11 cellular contexts compared by ENCODE assay signal in genomic region chr3:16550305-16550675, GRCh38. TPM values are rescaled to one million over a fixed set of nuclear protein-coding genes. Genes with fewer than 3 reads are reported as not detected.
DNase-seq lines count a peak whose midpoint lies in the region; ATAC-seq and TF ChIP-seq lines count a peak whose summit lies in the region.
"Had no signal": no experiment of that assay in that cellular context is flagged by ENCODE, and none has a peak within 500 bp of the region (broad histone marks: within the 10 kb centered on the region; RNA-seq: fewer than 3 reads in every experiment).

No MANE protein-coding gene starts in this region.

- no peaks in the 10 kb centered on the region for H3K9me3 Mint-ChIP-seq in activated T-helper 17 cell treated with anti-CD3 and anti-CD28 coated beads, Interleukin-2, amount 50 U/mL, for 72 hours
- H3K9me3 Mint-ChIP-seq: activated naive CD4-positive, alpha-beta T cell treated with anti-CD3 and anti-CD28 coated beads, Interleukin-2, amount 50 U/mL, for 24 hours had no signal

- H3K4me3 ChIP-seq in liver (ENCODE audit: low read depth in 1 of 3, low read length in 3 of 3) (peak overlapping the region; percentile 16 to 28 (median 25)), WERI-Rb-1 (ENCODE audit: low read depth, low read length) (no peak overlapping the region), ascending aorta (peak overlapping the region in 1 of 2 donors; percentile 40)
- H3K4me3 ChIP-seq: SJCRH30 had no signal

- DNase-seq in KG1 (lab: John Stamatoyannopoulos, UW) (no peak), WERI-Rb-1 (no peak), ascending aorta (ENCODE audit: low spot score in 2 of 2) (no peak)

- peaks cover 7% of the 10 kb centered on the region for H3K27me3 Mint-ChIP-seq in activated T-helper 17 cell treated with anti-CD3 and anti-CD28 coated beads, Interleukin-2, amount 50 U/mL, for 72 hours

- ATAC-seq in GM18498 (IDR thresholded peaks at IDR 0.05; ENCODE audit: unreplicated experiment) (peak; percentile 37), HG02678 (IDR thresholded peaks at IDR 0.05; ENCODE audit: unreplicated experiment) (peak; percentile 24), HG02970 (IDR thresholded peaks at IDR 0.05; ENCODE audit: low FRiP score, unreplicated experiment) (no peak)
- no peak for ATAC-seq in activated T-helper 17 cell treated with anti-CD3 and anti-CD28 coated beads, Interleukin-2, amount 50 U/mL, for 72 hours (replicated peaks)

- no peaks in the 10 kb centered on the region for H3K36me3 Mint-ChIP-seq in activated T-helper 17 cell treated with anti-CD3 and anti-CD28 coated beads, Interleukin-2, amount 50 U/mL, for 72 hours (ENCODE audit: low read depth)
- H3K36me3 Mint-ChIP-seq: activated naive CD4-positive, alpha-beta T cell treated with anti-CD3 and anti-CD28 coated beads, Interleukin-2, amount 50 U/mL, for 24 hours had no signal

- intact Hi-C loops in ascending aorta (cut with DNase I), result loop anchor here (1.0 to 2.0 kb wide), 2 partner anchors 35 to 260 kb away; no protein-coding TSS in a partner anchor

- 23% methylated on average over 4 of the region's 4 CpGs for WGBS in liver

- H3K27ac ChIP-seq in liver (ENCODE audit: low read depth in 1 of 2, low read length in 2 of 2) (no peak overlapping the region), WERI-Rb-1 (no peak overlapping the region), ascending aorta (no peak overlapping the region)
- H3K27ac ChIP-seq: SJCRH30 had no signal

- peak overlapping the region; percentile 43 for H3K4me3 Mint-ChIP-seq in activated T-helper 17 cell treated with anti-CD3 and anti-CD28 coated beads, Interleukin-2, amount 50 U/mL, for 72 hours
- H3K4me3 Mint-ChIP-seq: activated naive CD4-positive, alpha-beta T cell treated with anti-CD3 and anti-CD28 coated beads, Interleukin-2, amount 50 U/mL, for 24 hours had no signal

- peaks cover 12% of the 10 kb centered on the region for H3K4me1 Mint-ChIP-seq in activated T-helper 17 cell treated with anti-CD3 and anti-CD28 coated beads, Interleukin-2, amount 50 U/mL, for 72 hours

- no peak for TF ChIP-seq RAD21 in liver (IDR thresholded peaks at IDR 0.05)

- TF ChIP-seq CTCF in liver (IDR thresholded peaks at IDR 0.05; ENCODE audit: low read depth, low read length, missing input control), result no peak
- no peak for TF ChIP-seq CTCF in WERI-Rb-1 (IDR thresholded peaks at IDR 0.05; ENCODE audit: low read depth, low read length)
- no peak for TF ChIP-seq CTCF in ascending aorta (IDR thresholded peaks at IDR 0.05)

- no peaks in the 10 kb centered on the region for H3K27me3 ChIP-seq in liver (ENCODE audit: control insufficient read depth in 4 of 4, insufficient read depth in 4 of 4, low read length in 3 of 4)
- no peaks in the 10 kb centered on the region for H3K27me3 ChIP-seq in WERI-Rb-1 (ENCODE audit: insufficient read depth, low read depth, severe bottlenecking)
- no peaks in the 10 kb centered on the region for H3K27me3 ChIP-seq in ascending aorta
- H3K27me3 ChIP-seq: SJCRH30 had no signal

- H3K9ac ChIP-seq in liver (ENCODE audit: low read depth in 1 of 2, low read length in 2 of 2), result no peak overlapping the region

- H3K27ac Mint-ChIP-seq in activated T-helper 17 cell treated with anti-CD3 and anti-CD28 coated beads, Interleukin-2, amount 50 U/mL, for 72 hours, result no peak overlapping the region

- H3K9me3 ChIP-seq in liver (ENCODE audit: control insufficient read depth in 4 of 4, low read length in 3 of 4), result no peaks in the 10 kb centered on the region
- H3K9me3 ChIP-seq in WERI-Rb-1 (ENCODE audit: severe bottlenecking), result no peaks in the 10 kb centered on the region
- H3K9me3 ChIP-seq in ascending aorta, result no peaks in the 10 kb centered on the region

- H3K36me3 ChIP-seq in liver (ENCODE audit: control insufficient read depth in 4 of 4, insufficient read depth in 3 of 4, low read depth in 1 of 4, low read length in 3 of 4), result no peaks in the 10 kb centered on the region
- no peaks in the 10 kb centered on the region for H3K36me3 ChIP-seq in WERI-Rb-1
- no peaks in the 10 kb centered on the region for H3K36me3 ChIP-seq in ascending aorta
- H3K36me3 ChIP-seq: SJCRH30 had no signal

- H3K4me1 ChIP-seq in liver (ENCODE audit: control insufficient read depth in 4 of 4, insufficient read depth in 4 of 4, low read length in 3 of 4) (peaks cover 0 to 8% (median 5%) of the 10 kb centered on the region in 4 donors), ascending aorta (no peaks in the 10 kb centered on the region)
- H3K4me1 ChIP-seq: SJCRH30 had no signal

TF ChIP-seq in liver, 16 proteins besides CTCF, POLR2A, EP300 and RAD21:
- TF ChIP-seq ZBTB33 (IDR thresholded peaks at IDR 0.05), result no peak
- TF ChIP-seq MAX (IDR thresholded peaks at IDR 0.05), result no peak
- TF ChIP-seq RXRA (IDR thresholded peaks at IDR 0.05), result peak in 1 of 2 donors; percentile 1
- TF ChIP-seq REST (IDR thresholded peaks at IDR 0.05), result no peak

RNA-seq across cellular contexts. Expression of gene RFTN1, which starts 36.8 kb away (rescaled TPM):
- 100 to 1,000 TPM; 112 to 139 TPM for total RNA-seq in activated T-helper 17 cell treated with anti-CD3 and anti-CD28 coated beads, Interleukin-2, amount 50 U/mL, for 72 hours
- 10 to 100 TPM in 1 of 2 donors, 1 to 10 TPM in 1; 4.4 to 20.4 TPM for total RNA-seq in liver
- polyA plus RNA-seq in liver, result 10 to 100 TPM; 11.8 to 12.1 TPM
- 72.6 TPM for total RNA-seq in ascending aorta

RNA-seq across cellular contexts. Expression of gene DAZL, which starts 54.9 kb away (rescaled TPM):
- total RNA-seq in activated T-helper 17 cell treated with anti-CD3 and anti-CD28 coated beads, Interleukin-2, amount 50 U/mL, for 72 hours, result under 1 TPM; 0.09 to 0.13 TPM
- total RNA-seq in liver (not detected), ascending aorta (not detected)
- polyA plus RNA-seq in liver, result not detected
- total RNA-seq: M059J, SJCRH30 had no signal

Comparison
In these comparisons a context has a peak if more than half of its experiments do, and no peak if none do; other contexts are left out.
1. ATAC-seq: peak in GM18498 (single experiment) and HG02678 (single experiment); none in activated T-helper 17 cell treated with anti-CD3 and anti-CD28 coated beads, Interleukin-2, amount 50 U/mL, for 72 hours (single experiment) and HG02970 (single experiment).